ENCODE assay signal across 8 cellular contexts in genomic region chr1:42335050-42335808, GRCh38. TPM values are rescaled to one million over a fixed set of nuclear protein-coding genes. Genes with fewer than 3 reads are reported as not detected.
DNase-seq lines count a peak whose midpoint lies in the region; ATAC-seq and TF ChIP-seq lines count a peak whose summit lies in the region.

TSS of gene FOXJ3 (minus strand) at chr1:42335235. CDS start at chr1:42311093, 24,142 bp downstream.

- peaks cover 47% of the 10 kb centered on the region for H3K79me2 ChIP-seq in neural progenitor cell (ENCODE audit: low read depth)

- H3K9ac ChIP-seq in neural progenitor cell (peak within 1 kb of the TSS; percentile 78), stomach smooth muscle (ENCODE audit: low read length in 2 of 2) (peak within 1 kb of the TSS; percentile 87 to 89)

- H3K36me3 Mint-ChIP-seq in neural progenitor cell, result peaks cover 3% of the 10 kb centered on the region

- H3K36me3 ChIP-seq in H7 (replicated peaks; ENCODE audit: control insufficient read depth, insufficient read depth, low read length) (no peaks in the 10 kb centered on the region), MG63 (no peaks in the 10 kb centered on the region), neural progenitor cell (no peaks in the 10 kb centered on the region), stomach smooth muscle (ENCODE audit: control insufficient read depth in 2 of 2, insufficient read depth in 2 of 2, low read length in 2 of 2) (no peaks in the 10 kb centered on the region)

- peak within 1 kb of the TSS; percentile 92 for H3K4me3 Mint-ChIP-seq in neural progenitor cell

- peaks cover 49% of the 10 kb centered on the region for H4K20me1 ChIP-seq in neural progenitor cell (ENCODE audit: low read depth)

- H3K9me3 Mint-ChIP-seq in neural progenitor cell, result no peaks in the 10 kb centered on the region

- peaks cover 23% of the 10 kb centered on the region for H3K4me1 Mint-ChIP-seq in neural progenitor cell

- DNase-seq in ELF-1 (ENCODE audit: low read depth, low spot score) (peak; percentile 93), H7 (peak; percentile 94), MG63 (peak; percentile 95), SHP77 treated with DMSO at 0.1 percent for 48 hours (lab: John Stamatoyannopoulos, UW) (peak; percentile 82), activated gamma-delta T cell treated with Interleukin-2 at 50 U/mL for 16 hours (peak; percentile 91), foreskin keratinocyte (peak; percentile 82 to 90), neural progenitor cell (ENCODE audit: low spot score) (peak; percentile 97)

- H3K4me1 ChIP-seq in foreskin keratinocyte (peaks cover 23% of the 10 kb centered on the region), neural progenitor cell (peaks cover 39% of the 10 kb centered on the region), stomach smooth muscle (ENCODE audit: control insufficient read depth, insufficient read depth, low read length) (peaks cover 8% of the 10 kb centered on the region)

- peaks cover 2% of the 10 kb centered on the region for H3K27me3 Mint-ChIP-seq in neural progenitor cell (ENCODE audit: insufficient read depth, low read depth)

- peaks cover 49% of the 10 kb centered on the region for H3F3A ChIP-seq in neural progenitor cell (ENCODE audit: low read depth)

- H3K4me2 ChIP-seq in neural progenitor cell, result peak within 1 kb of the TSS; percentile 83

- peak within 1 kb of the TSS; percentile 81 for H2AFZ ChIP-seq in neural progenitor cell (replicated peaks)

- peak; percentile 78 for ATAC-seq in foreskin keratinocyte

- TF ChIP-seq CTCF in foreskin keratinocyte (conservative IDR thresholded peaks at IDR 0.05) (peak; percentile 25), neural progenitor cell (IDR thresholded peaks at IDR 0.05) (no peak)

- H3K27ac ChIP-seq in foreskin keratinocyte, result peak within 1 kb of the TSS; percentile 85
- H3K27ac ChIP-seq in neural progenitor cell, result peak within 1 kb of the TSS; percentile 90
- H3K27ac ChIP-seq in stomach smooth muscle (ENCODE audit: low read length), result peak within 1 kb of the TSS; percentile 75

- peak within 1 kb of the TSS; percentile 65 for H3K27ac Mint-ChIP-seq in neural progenitor cell

- no peaks in the 10 kb centered on the region for H3K9me3 ChIP-seq in MG63
- H3K9me3 ChIP-seq in neural progenitor cell (ENCODE audit: low read depth), result no peaks in the 10 kb centered on the region
- no peaks in the 10 kb centered on the region for H3K9me3 ChIP-seq in stomach smooth muscle (ENCODE audit: control insufficient read depth in 2 of 2, low read length in 2 of 2)

- H3K4me3 ChIP-seq in H7 (ENCODE audit: insufficient read depth, low read depth, low read length) (peak within 1 kb of the TSS; percentile 89), MG63 (peak within 1 kb of the TSS; percentile 95), neural progenitor cell (peak within 1 kb of the TSS; percentile 84), stomach smooth muscle (ENCODE audit: low read length in 2 of 2) (peak within 1 kb of the TSS; percentile 89 to 92)

- H3K27me3 ChIP-seq in H7 (ENCODE audit: control insufficient read depth, insufficient read depth, low read length) (no peaks in the 10 kb centered on the region), MG63 (no peaks in the 10 kb centered on the region), foreskin keratinocyte (no peaks in the 10 kb centered on the region), neural progenitor cell (no peaks in the 10 kb centered on the region), stomach smooth muscle (ENCODE audit: control insufficient read depth in 1 of 2, insufficient read depth in 2 of 2, low read length in 2 of 2) (no peaks in the 10 kb centered on the region)

RNA-seq across cellular contexts. Expression of gene FOXJ3, which starts in this region (rescaled TPM):
- 41.5 and 45.0 TPM in 2 replicates for total RNA-seq in H7 (2014; rRNA removed; shearing (Covaris generic))
- total RNA-seq in MG63 (2014; rRNA removed; shearing (Covaris generic); ENCODE audit: low replicate concordance), result 27.5 and 28.7 TPM in 2 replicates
- total RNA-seq in foreskin keratinocyte (24.0 and 24.5 TPM in 2 replicates), neural progenitor cell (ENCODE audit: low replicate concordance) (48.8 and 58.5 TPM in 2 replicates)
- polyA plus RNA-seq in foreskin keratinocyte, result 8.8 and 10.5 TPM in 2 replicates

Comparison
In these comparisons a context has a peak if more than half of its experiments do, and no peak if none do; other contexts are left out.
1. Peak in every context shown above with its lines: DNase-seq, ATAC-seq, H3K4me3 ChIP-seq and H3K27ac ChIP-seq.